ENCODE assay signal across 1 cellular context in the genomic region with DNA sequence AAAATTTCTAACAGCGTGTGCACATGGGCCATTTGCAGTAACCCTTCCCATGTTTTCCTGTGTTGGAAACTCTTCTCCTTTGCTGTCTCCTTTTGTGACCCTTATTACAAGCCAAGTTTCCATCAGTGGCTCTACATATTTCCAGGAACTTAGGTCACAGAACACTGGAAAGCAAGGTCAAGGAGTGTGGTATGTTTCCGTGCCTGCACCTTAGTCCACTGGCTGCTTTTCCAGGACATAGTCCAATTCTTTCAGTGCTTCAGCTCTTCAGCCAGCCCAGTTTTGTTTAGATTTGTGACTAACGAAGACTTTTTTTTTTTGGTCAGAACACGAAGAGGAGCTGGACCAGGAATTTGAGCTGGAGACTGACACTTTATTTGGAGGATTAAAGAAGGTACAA.
TF ChIP-seq lines count a peak whose summit lies in the region.

No MANE protein-coding gene starts in this region.

TF ChIP-seq in HepG2, 621 proteins besides CTCF, POLR2A, EP300 and RAD21 (continued from another document):
- TF ChIP-seq ZNF569 (CRISPR knock-in tag; IDR thresholded peaks at IDR 0.05; ENCODE audit: borderline replicate concordance) (no peak), THAP7 (CRISPR knock-in tag; IDR thresholded peaks at IDR 0.05) (no peak), HNF4A (CRISPR knock-in tag; IDR thresholded peaks at IDR 0.05) (0 out of 2 replicates have a peak, but pooled peaks have one; percentile 5)
